In the genomic region with DNA sequence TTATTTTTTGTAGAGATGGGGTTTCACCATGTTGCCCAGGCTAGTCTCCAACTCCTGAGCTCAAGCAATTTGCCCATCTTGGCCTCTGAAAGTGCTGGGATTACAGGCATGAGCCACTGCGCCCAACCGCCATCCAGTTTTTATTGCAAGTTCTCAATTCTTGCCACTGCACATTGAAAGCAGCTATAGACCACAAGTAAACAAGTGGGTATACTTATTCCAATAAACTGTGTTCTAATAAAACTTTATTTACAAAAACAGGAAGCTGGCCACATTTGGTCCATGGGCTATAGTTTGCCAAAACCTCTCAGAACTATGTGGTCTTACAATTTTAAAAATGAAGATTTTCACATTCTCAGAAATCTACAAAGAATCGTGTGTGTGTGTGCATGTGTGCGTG, we compare ENCODE assay signal across 16 cellular contexts.
DNase-seq lines count a peak whose midpoint lies in the region; TF ChIP-seq lines count a peak whose summit lies in the region.
"Had no signal": no experiment of that assay in that cellular context is flagged by ENCODE, and none has a peak within 500 bp of the region (broad histone marks: within the 10 kb centered on the region; RNA-seq: fewer than 3 reads in every experiment).

No MANE protein-coding gene starts in this region.

- no peak for TF ChIP-seq CTCF in KMS-11 (conservative IDR thresholded peaks at IDR 0.05; ENCODE audit: low read depth, low read length)
- TF ChIP-seq CTCF in hepatocyte (IDR thresholded peaks at IDR 0.05; ENCODE audit: poor library complexity): no peak
- no peak for TF ChIP-seq CTCF in colonic mucosa (IDR thresholded peaks at IDR 0.05)

- no peaks in the 10 kb centered on the region for H3K9me2 ChIP-seq in hepatocyte (replicated peaks; ENCODE audit: insufficient read depth)

- 92% methylated on average over 4 of the region's 4 CpGs for WGBS in hepatocyte (ENCODE audit: low lambda C conversion rate, missing lambda C conversion rate)

- peak; percentile 29 for DNase-seq in NCI-H2227 treated with DMSO at 0.1 percent for 48 hours (lab: John Stamatoyannopoulos, UW)
- DNase-seq in NCI-H2227 (lab: John Stamatoyannopoulos, UW; ENCODE audit: unreplicated experiment): no peak
- no peak for DNase-seq in SK-N-MC (ENCODE audit: low read depth, low spot score)
- no peak for DNase-seq in hepatocyte (ENCODE audit: low spot score)
- DNase-seq in NCI-H1436 treated with DMSO at 0.1 percent for 48 hours (lab: John Stamatoyannopoulos, UW): no peak
- DNase-seq in anterior cingulate cortex (lab: John Stamatoyannopoulos, UW): no peak
- no peak for DNase-seq in colonic mucosa
- DNase-seq: AML-193; CD4-positive, alpha-beta memory T cell; GF-D8 had no signal

- H3K4me3 ChIP-seq in KMS-11 (IDR thresholded peaks at IDR 0.05; ENCODE audit: insufficient read depth, low read depth, low read length) (no peak overlapping the region), SK-N-MC (no peak overlapping the region), hepatocyte (no peak overlapping the region), colonic mucosa (no peak overlapping the region)
- H3K4me3 ChIP-seq: A549, BLaER1, HAP-1 had no signal

- H3K79me2 ChIP-seq in KMS-11 (ENCODE audit: insufficient read depth, low read depth) (no peaks in the 10 kb centered on the region), hepatocyte (no peaks in the 10 kb centered on the region)

- peak overlapping the region; percentile 37; the same call in 1 of the 2 replicates for H3K4me2 ChIP-seq in KMS-11
- peak overlapping the region; percentile 35 for H3K4me2 ChIP-seq in hepatocyte
- H3K4me2 ChIP-seq: A549, BLaER1 had no signal

- no peaks in the 10 kb centered on the region for H3K27me3 ChIP-seq in KMS-11 (ENCODE audit: insufficient read depth, low read depth)
- H3K27me3 ChIP-seq in hepatocyte: no peaks in the 10 kb centered on the region
- H3K27me3 ChIP-seq in colonic mucosa: no peaks in the 10 kb centered on the region
- H3K27me3 ChIP-seq: BLaER1 had no signal

- intact Hi-C loops in colonic mucosa (cut with DNase I): no loop called here

- H3K9me3 ChIP-seq in SK-N-MC (ENCODE audit: low read depth, low read length) (no peaks in the 10 kb centered on the region), hepatocyte (ENCODE audit: low read depth) (no peaks in the 10 kb centered on the region), colonic mucosa (no peaks in the 10 kb centered on the region)
- H3K9me3 ChIP-seq: A549, BLaER1, HAP-1 had no signal

- peaks cover 29% of the 10 kb centered on the region for H3K4me1 ChIP-seq in KMS-11 (ENCODE audit: low read depth, poor library complexity, severe bottlenecking)
- peaks cover 12% of the 10 kb centered on the region for H3K4me1 ChIP-seq in hepatocyte (ENCODE audit: insufficient read depth)
- H3K4me1 ChIP-seq in colonic mucosa: no peaks in the 10 kb centered on the region
- H3K4me1 ChIP-seq: A549, HAP-1 had no signal

- H4K20me1 ChIP-seq in KMS-11 (ENCODE audit: insufficient read depth): no peaks in the 10 kb centered on the region
- H4K20me1 ChIP-seq in hepatocyte (ENCODE audit: insufficient read depth, poor library complexity, severe bottlenecking): no peaks in the 10 kb centered on the region
- H4K20me1 ChIP-seq: BLaER1 had no signal

- H3K9ac ChIP-seq in KMS-11: no peak overlapping the region
- no peak overlapping the region for H3K9ac ChIP-seq in SK-N-MC (ENCODE audit: insufficient read length)
- no peak overlapping the region for H3K9ac ChIP-seq in colonic mucosa (ENCODE audit: low read depth in 2 of 2, low read length in 2 of 2)
- H3K9ac ChIP-seq: BLaER1 had no signal

- H3K27ac ChIP-seq in KMS-11: peak overlapping the region; percentile 48; the same call in 1 of the 2 replicates
- H3K27ac ChIP-seq in SK-N-MC: peak overlapping the region; percentile 92
- peak overlapping the region; percentile 57 for H3K27ac ChIP-seq in hepatocyte
- no peak overlapping the region for H3K27ac ChIP-seq in colonic mucosa
- H3K27ac ChIP-seq: 22Rv1, A549, BLaER1, HL-60 had no signal

- H2AFZ ChIP-seq in KMS-11 (ENCODE audit: low read depth) (peak overlapping the region; percentile 35; the same call in 1 of the 2 replicates), hepatocyte (no peak overlapping the region)

- no peaks in the 10 kb centered on the region for H3K36me3 ChIP-seq in KMS-11 (ENCODE audit: insufficient read depth)
- no peaks in the 10 kb centered on the region for H3K36me3 ChIP-seq in SK-N-MC (ENCODE audit: insufficient read depth, low read length)
- no peaks in the 10 kb centered on the region for H3K36me3 ChIP-seq in hepatocyte (replicated peaks; ENCODE audit: insufficient read depth, low read depth)
- H3K36me3 ChIP-seq in colonic mucosa: no peaks in the 10 kb centered on the region
- H3K36me3 ChIP-seq: BLaER1, HAP-1 had no signal
